Comparison of ENCODE assay signal across 25 cellular contexts in genomic region chr6:150977276-150977675, GRCh38.
A peak's percentile ranks its signal among the peaks of the same experiment; 100 is the strongest.
DNase-seq lines count a peak whose midpoint lies in the region; ATAC-seq, FAIRE-seq and TF ChIP-seq lines count a peak whose summit lies in the region.
"Had no signal": no experiment of that assay in that cellular context is flagged by ENCODE, and none has a peak within 500 bp of the region (broad histone marks: within the 10 kb centered on the region; RNA-seq: fewer than 3 reads in every experiment).

No MANE protein-coding gene starts in this region.

- peaks cover 35% of the 10 kb centered on the region for H3K36me3 Mint-ChIP-seq in HFFc6 (ENCODE audit: low read depth)
- peaks cover 34% of the 10 kb centered on the region for H3K36me3 Mint-ChIP-seq in chondrocyte (ENCODE audit: low read depth)

- peak; percentile 40 for DNase-seq in AG20443 (ENCODE audit: low spot score)
- no peak for DNase-seq in HFFc6
- no peak for DNase-seq in chondrocyte (ENCODE audit: low spot score)
- peak; percentile 58 for DNase-seq in fibroblast of villous mesenchyme (ENCODE audit: low read depth)
- no peak for DNase-seq in activated gamma-delta T cell (lab: John Stamatoyannopoulos, UW)
- no peak for DNase-seq in stimulated activated CD4-positive, alpha-beta T cell treated with anti-CD3 and anti-CD28 coated beads, Interleukin-4, amount 100 ng/mL, for 1 hour
- no peak for DNase-seq in H54 (ENCODE audit: insufficient read length, low spot score)
- DNase-seq: Calu3; CD8-positive, alpha-beta memory T cell; DMS79 treated with DMSO at 0.1 percent for 48 hours; GOT3; MV-4-11; NCI-H1105; NCI-H1436 treated with DMSO at 0.1 percent for 48 hours; NCI-H187 treated with DMSO at 0.1 percent for 48 hours; NCI-H524; NCI-H774; NK-92 treated with Interleukin-12 subunit alpha and Interleukin-12 subunit beta, amount 100 ng/mL, for 24 hours; PC-3; Right ventricle myocardium superior; T-helper 1 cell had no signal

- H3K4me3 Mint-ChIP-seq in HFFc6 (no peak overlapping the region), chondrocyte (ENCODE audit: unreplicated experiment) (no peak overlapping the region)
- H3K4me3 Mint-ChIP-seq: B cell; CD14-positive monocyte; CD8-positive, alpha-beta memory T cell; IgD-negative memory B cell had no signal

- H3K4me3 ChIP-seq in fibroblast of villous mesenchyme (ENCODE audit: low read depth, low read length) = no peak overlapping the region

- no peaks in the 10 kb centered on the region for H3K9me3 Mint-ChIP-seq in HFFc6
- peaks cover 3% of the 10 kb centered on the region for H3K9me3 Mint-ChIP-seq in chondrocyte (ENCODE audit: low read depth)
- H3K9me3 Mint-ChIP-seq: CD8-positive, alpha-beta memory T cell had no signal

- no peak for TF ChIP-seq CTCF in HFFc6 (IDR thresholded peaks at IDR 0.05)
- TF ChIP-seq CTCF in chondrocyte (IDR thresholded peaks at IDR 0.05) = no peak
- TF ChIP-seq CTCF in fibroblast of villous mesenchyme (IDR thresholded peaks at IDR 0.05; ENCODE audit: insufficient read depth, low read depth, low read length) = no peak

- H3K27me3 Mint-ChIP-seq in HFFc6 (ENCODE audit: insufficient read depth) = peaks cover 3% of the 10 kb centered on the region; the same call in 1 of the 2 replicates
- H3K27me3 Mint-ChIP-seq in chondrocyte (ENCODE audit: low read depth) = no peaks in the 10 kb centered on the region
- H3K27me3 Mint-ChIP-seq: B cell; CD8-positive, alpha-beta memory T cell; IgD-negative memory B cell had no signal

- H3K4me1 Mint-ChIP-seq in HFFc6 (ENCODE audit: low read depth) (peaks cover 8% of the 10 kb centered on the region), chondrocyte (ENCODE audit: low read depth) (peaks cover 14% of the 10 kb centered on the region)
- H3K4me1 Mint-ChIP-seq: CD14-positive monocyte had no signal

- H3K27ac Mint-ChIP-seq in HFFc6 (peak overlapping the region; percentile 24; the same call in 1 of the 2 replicates), chondrocyte (ENCODE audit: unreplicated experiment) (peak overlapping the region; percentile 20)
- H3K27ac Mint-ChIP-seq: B cell; CD8-positive, alpha-beta memory T cell had no signal

- FAIRE-seq in H54 (lab: Jason Lieb, UNC) = no peak

- no peak for ATAC-seq in GM19351 (IDR thresholded peaks at IDR 0.05; ENCODE audit: unreplicated experiment)
- ATAC-seq: PC-3 had no signal

- TF ChIP-seq POLR2A in H54 (IDR thresholded peaks at IDR 0.05; ENCODE audit: low read depth, low read length) = no peak

Comparison
In these comparisons a context has a peak if more than half of its experiments do, and no peak if none do; other contexts are left out.
1. DNase-seq: peak in AG20443 (single experiment) and fibroblast of villous mesenchyme (single experiment); none in HFFc6 (single experiment), chondrocyte (single experiment), activated gamma-delta T cell (single experiment), stimulated activated CD4-positive, alpha-beta T cell treated with anti-CD3 and anti-CD28 coated beads, Interleukin-4, amount 100 ng/mL, for 1 hour (single experiment) and H54 (single experiment).